8 cellular contexts compared by ENCODE assay signal in the genomic region with DNA sequence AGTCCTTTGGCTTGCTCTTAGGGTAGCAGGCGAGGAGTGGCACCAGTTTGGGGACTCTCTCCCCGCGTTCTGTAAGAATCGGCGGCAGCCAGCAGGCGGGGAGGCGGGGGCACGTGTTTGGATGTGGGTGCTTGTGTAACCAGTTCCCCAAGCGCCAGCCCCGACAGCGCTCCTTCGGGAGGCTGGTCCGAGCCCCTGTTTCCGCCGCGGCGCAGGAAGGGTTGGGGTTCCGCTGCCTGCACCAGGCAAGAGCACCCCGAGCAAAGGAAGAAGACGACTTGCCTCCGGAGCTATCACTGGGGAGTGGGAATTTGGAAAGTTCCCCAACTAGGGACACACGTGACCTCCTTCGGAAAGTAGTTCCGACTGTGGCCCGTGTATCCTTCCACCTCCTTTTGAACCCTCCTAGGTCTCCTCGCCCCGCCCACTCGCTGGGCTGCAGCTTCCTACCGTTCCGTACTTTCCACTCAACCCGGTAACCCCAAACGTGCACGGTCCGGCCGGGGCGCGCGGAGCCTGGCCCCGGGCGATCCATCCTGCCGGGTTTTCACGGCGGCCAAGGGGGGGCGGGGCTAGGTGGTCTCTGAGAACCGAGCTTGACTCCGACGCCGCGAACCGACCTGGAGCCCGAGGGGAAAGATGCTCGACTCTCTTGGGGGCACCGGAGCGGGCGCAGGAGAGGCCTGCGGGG. TPM values are rescaled to one million over a fixed set of nuclear protein-coding genes. Genes with fewer than 3 reads are reported as not detected.
A peak's percentile ranks its signal among the peaks of the same experiment; 100 is the strongest.
DNase-seq lines count a peak whose midpoint lies in the region; ATAC-seq and TF ChIP-seq lines count a peak whose summit lies in the region.

No MANE protein-coding gene starts in this region.

- H3K4me1 ChIP-seq in Karpas-422 (ENCODE audit: low read length) (peaks cover 19% of the 10 kb centered on the region), adrenal gland (replicated peaks in 1 of 2) (peaks cover 0 to 15% of the 10 kb centered on the region in 2 donors), heart left ventricle (peaks cover 0 to 24% (median 14%) of the 10 kb centered on the region in 12 donors), trophoblast cell (ENCODE audit: control insufficient read depth in 1 of 2, insufficient read depth in 2 of 2, low read length in 2 of 2) (no peaks in the 10 kb centered on the region), tibial nerve (peaks cover 0 to 15% (median 2%) of the 10 kb centered on the region in 4 donors)

- H3K9me2 ChIP-seq in Karpas-422 (replicated peaks; ENCODE audit: insufficient read depth, low read length), result no peaks in the 10 kb centered on the region

- H3K9me3 ChIP-seq in Karpas-422 (ENCODE audit: low read length), result no peaks in the 10 kb centered on the region
- H3K9me3 ChIP-seq in adrenal gland (replicated peaks in 1 of 3), result no peaks in the 10 kb centered on the region
- no peaks in the 10 kb centered on the region for H3K9me3 ChIP-seq in heart left ventricle
- H3K9me3 ChIP-seq in trophoblast cell (ENCODE audit: insufficient read depth, low read depth, low read length), result no peaks in the 10 kb centered on the region
- no peaks in the 10 kb centered on the region for H3K9me3 ChIP-seq in tibial nerve

- peak; percentile 76 to 95 for TF ChIP-seq EP300 in tibial nerve (IDR thresholded peaks at IDR 0.05)

- H2AFZ ChIP-seq in Karpas-422 (ENCODE audit: low read length), result no peak overlapping the region
- peak overlapping the region; percentile 83 for H2AFZ ChIP-seq in trophoblast cell (ENCODE audit: insufficient read depth, low read length, poor library complexity)

- peak overlapping the region; percentile 96 for H3K9ac ChIP-seq in Karpas-422 (ENCODE audit: low read length)
- H3K9ac ChIP-seq in trophoblast cell (ENCODE audit: low read length), result peak overlapping the region; percentile 79

- peak overlapping the region; percentile 67 for H2BK5ac ChIP-seq in trophoblast cell (ENCODE audit: low read depth, low read length, poor library complexity)

- H4K20me1 ChIP-seq in Karpas-422 (ENCODE audit: insufficient read depth, low read depth, low read length), result no peaks in the 10 kb centered on the region

- DNase-seq in G401 (ENCODE audit: low spot score), result peak; percentile 95
- DNase-seq in Karpas-422, result peak; percentile 96
- peak; percentile 90 for DNase-seq in T follicular helper cell (ENCODE audit: low read depth)
- DNase-seq in adrenal gland, result peak; percentile 96 to 99 (median 97)
- DNase-seq in heart left ventricle, result peak; percentile 97 to 98 (median 98)
- DNase-seq in trophoblast cell, result peak; percentile 86 to 96
- DNase-seq in tibial nerve (ENCODE audit: low spot score in 2 of 2), result peak; percentile 94 to 95

- peak overlapping the region; percentile 87 for H3K14ac ChIP-seq in trophoblast cell (ENCODE audit: low read length)

- H3K4ac ChIP-seq in trophoblast cell (ENCODE audit: low read depth, low read length), result peak overlapping the region; percentile 51

- peaks cover 26% of the 10 kb centered on the region for H3K36me3 ChIP-seq in Karpas-422 (ENCODE audit: insufficient read depth, low read length)
- H3K36me3 ChIP-seq in adrenal gland (replicated peaks in 1 of 2), result no peaks in the 10 kb centered on the region
- H3K36me3 ChIP-seq in heart left ventricle, result no peaks in the 10 kb centered on the region
- H3K36me3 ChIP-seq in trophoblast cell (ENCODE audit: control insufficient read depth in 1 of 2, insufficient read depth in 2 of 2, low read length in 2 of 2), result no peaks in the 10 kb centered on the region
- H3K36me3 ChIP-seq in tibial nerve, result no peaks in the 10 kb centered on the region

- H3K79me2 ChIP-seq in Karpas-422 (ENCODE audit: low read length), result peaks cover 31% of the 10 kb centered on the region
- peaks cover 19% of the 10 kb centered on the region for H3K79me2 ChIP-seq in trophoblast cell (ENCODE audit: control insufficient read depth, insufficient read depth, low read length, poor library complexity)

- peak; percentile 51 for ATAC-seq in GM21723 (IDR thresholded peaks at IDR 0.05; ENCODE audit: unreplicated experiment)
- peak; percentile 88 to 92 (median 91) for ATAC-seq in heart left ventricle

- H3K18ac ChIP-seq in trophoblast cell (ENCODE audit: low read length), result peak overlapping the region; percentile 87

- peak overlapping the region; percentile 83 for H4K8ac ChIP-seq in trophoblast cell (ENCODE audit: low read depth, low read length)

- H3K4me2 ChIP-seq in Karpas-422 (ENCODE audit: low read depth, low read length, poor library complexity, severe bottlenecking) (peak overlapping the region; percentile 93), trophoblast cell (ENCODE audit: low read length) (peak overlapping the region; percentile 90)

- in situ Hi-C loops in G401 (cut with HindIII; ENCODE audit: low sequenced_read_pairs), result no loop called here

- H3K27ac ChIP-seq in Karpas-422 (ENCODE audit: low read length) (peak overlapping the region; percentile 97), adrenal gland (peak overlapping the region; percentile 75 to 97 (median 94)), heart left ventricle (peak overlapping the region; percentile 95 to 99 (median 97)), trophoblast cell (ENCODE audit: low read depth, low read length) (peak overlapping the region; percentile 100), tibial nerve (peak overlapping the region; percentile 88 to 98 (median 96))

- H3K79me1 ChIP-seq in trophoblast cell (ENCODE audit: low read length), result peaks cover 25% of the 10 kb centered on the region

- H2BK12ac ChIP-seq in trophoblast cell (ENCODE audit: low read length), result peak overlapping the region; percentile 31

- H3K23ac ChIP-seq in trophoblast cell (ENCODE audit: low read length), result no peak overlapping the region

- TF ChIP-seq CTCF in adrenal gland (IDR thresholded peaks at IDR 0.05), result peak in 2 of 6 experiments; percentile 21 to 33
- no peak for TF ChIP-seq CTCF in heart left ventricle (IDR thresholded peaks at IDR 0.05)
- peak in 2 of 5 experiments; percentile 53 to 54 for TF ChIP-seq CTCF in tibial nerve (IDR thresholded peaks at IDR 0.05)

- TF ChIP-seq POLR2A in adrenal gland (IDR thresholded peaks at IDR 0.05) (peak; percentile 77 to 91), heart left ventricle (IDR thresholded peaks at IDR 0.05) (peak in 1 of 2 donors; percentile 58), tibial nerve (IDR thresholded peaks at IDR 0.05) (peak; percentile 67 to 76)

- intact Hi-C loops in adrenal gland (cut with DNase I) (loop anchor here (5.0 to 10.0 kb wide), 3 partner anchors 253 to 525 kb away; no protein-coding TSS in a partner anchor), heart left ventricle (cut with DNase I) (loop anchor here (2.0 to 10.0 kb wide), 22 partner anchors 43 to 690 kb away; a partner anchor contains a TSS)

- peak overlapping the region; percentile 73 for H4K12ac ChIP-seq in trophoblast cell (ENCODE audit: low read depth, low read length)

- 0% methylated on average over 8 to 56 of the region's 56 CpGs for WGBS in adrenal gland, 4 donors
- WGBS in heart left ventricle, 4 donors, result 0 to 1% (median 0%) methylated on average over 43 to 56 of the region's 56 CpGs
- no CpG with 5 or more reads among the region's 56 CpGs for WGBS in trophoblast cell (ENCODE audit: extremely low coverage, insufficient coverage, insufficient read length)
- WGBS in tibial nerve, 2 donors, result 0 to 1% methylated on average over 42 to 50 of the region's 56 CpGs

- H3K27me3 ChIP-seq in Karpas-422 (ENCODE audit: low read length) (no peaks in the 10 kb centered on the region), adrenal gland (no peaks in the 10 kb centered on the region), heart left ventricle (no peaks in the 10 kb centered on the region), trophoblast cell (ENCODE audit: insufficient read depth, low read length) (no peaks in the 10 kb centered on the region), tibial nerve (no peaks in the 10 kb centered on the region)

- H3K4me3 ChIP-seq in Karpas-422 (ENCODE audit: low read length), result peak overlapping the region; percentile 69
- H3K4me3 ChIP-seq in adrenal gland, result peak overlapping the region; percentile 56 to 90 (median 78)
- H3K4me3 ChIP-seq in heart left ventricle, result peak overlapping the region; percentile 63 to 95 (median 80)
- peak overlapping the region; percentile 77 for H3K4me3 ChIP-seq in trophoblast cell (ENCODE audit: low read depth, low read length)
- H3K4me3 ChIP-seq in tibial nerve, result peak overlapping the region; percentile 62 to 92 (median 88)

- no peak overlapping the region for H2AK5ac ChIP-seq in trophoblast cell (ENCODE audit: low read length)

- peak overlapping the region; percentile 79 for H2BK120ac ChIP-seq in trophoblast cell (ENCODE audit: insufficient read depth, low read length, poor library complexity)

- peak overlapping the region; percentile 96 for H4K91ac ChIP-seq in trophoblast cell (ENCODE audit: low read depth, low read length)

RNA-seq across cellular contexts. Expression of a gene that starts 1.2 kb away (rescaled TPM):
- 0.75 TPM in 1 of 2 replicates, not detected in the other for total RNA-seq in G401 (2014; rRNA removed; shearing (Covaris generic))
- 1.1 and 2.0 TPM in 2 replicates for total RNA-seq in Karpas-422 (2014; rRNA removed; shearing (Covaris generic); ENCODE audit: low replicate concordance)
- total RNA-seq in adrenal gland, result 1 to 10 TPM in 5 of 8 donors, under 1 TPM in 3; 0.42 to 1.5 (median 1.1) TPM
- polyA plus RNA-seq in adrenal gland, result under 1 TPM; 0.24 to 0.84 (median 0.48) TPM
- total RNA-seq in heart left ventricle, result under 1 TPM; 0.13 to 0.57 (median 0.43) TPM
- under 1 TPM; 0.19 to 0.26 TPM for polyA plus RNA-seq in heart left ventricle
- polyA plus RNA-seq in trophoblast cell (2013), result 0.42 and 0.49 TPM in 2 replicates
- total RNA-seq in tibial nerve, result 1 to 10 TPM in 2 of 4 donors, under 1 TPM in 2; 0.78 to 2.2 (median 1.3) TPM

RNA-seq across cellular contexts. Expression of a gene that starts 1.3 kb away (rescaled TPM):
- 19.6 and 24.5 TPM in 2 replicates for total RNA-seq in G401 (2014; rRNA removed; shearing (Covaris generic))
- 161 and 281 TPM in 2 replicates for total RNA-seq in Karpas-422 (2014; rRNA removed; shearing (Covaris generic); ENCODE audit: low replicate concordance)
- 100 to 1,000 TPM in 2 of 8 donors, 10 to 100 TPM in 6; 72.2 to 179 (median 93.2) TPM for total RNA-seq in adrenal gland
- 10 to 100 TPM; 35.7 to 87.1 (median 37.9) TPM for polyA plus RNA-seq in adrenal gland
- 10 to 100 TPM; 47.5 to 77.7 (median 60.3) TPM for total RNA-seq in heart left ventricle
- 10 to 100 TPM; 20.1 to 33.1 TPM for polyA plus RNA-seq in heart left ventricle
- polyA plus RNA-seq in trophoblast cell (2013), result 52.1 and 54.8 TPM in 2 replicates
- 100 to 1,000 TPM; 143 to 224 (median 171) TPM for total RNA-seq in tibial nerve

RNA-seq across cellular contexts. Expression of a gene that starts 44.1 kb away (rescaled TPM):
- 25.2 and 37.9 TPM in 2 replicates for total RNA-seq in G401 (2014; rRNA removed; shearing (Covaris generic))
- total RNA-seq in Karpas-422 (2014; rRNA removed; shearing (Covaris generic); ENCODE audit: low replicate concordance), result 21.8 and 41.6 TPM in 2 replicates
- 100 to 1,000 TPM in 1 of 8 donors, 10 to 100 TPM in 7; 30.0 to 119 (median 50.4) TPM for total RNA-seq in adrenal gland
- 10 to 100 TPM in 1 of 3 donors, 1 to 10 TPM in 2; 8.5 to 54.4 (median 9.0) TPM for polyA plus RNA-seq in adrenal gland
- 100 to 1,000 TPM in 4 of 9 donors, 10 to 100 TPM in 5; 64.8 to 115 (median 87.5) TPM for total RNA-seq in heart left ventricle
- polyA plus RNA-seq in heart left ventricle, result 10 to 100 TPM; 17.5 to 49.0 TPM
- polyA plus RNA-seq in trophoblast cell (2013), result 36.3 and 39.0 TPM in 2 replicates
- 10 to 100 TPM; 21.8 to 45.9 (median 26.9) TPM for total RNA-seq in tibial nerve

Comparison
In these comparisons a context has a peak if more than half of its experiments do, and no peak if none do; other contexts are left out.
1. Peak in every context shown above with its lines: DNase-seq, ATAC-seq, H3K4me3 ChIP-seq and H3K27ac ChIP-seq.